Comparison of ENCODE assay signal across 8 cellular contexts in genomic region chr12:57280234-57281062, GRCh38. TPM values are rescaled to one million over a fixed set of nuclear protein-coding genes. Genes with fewer than 3 reads are reported as not detected.
A peak's percentile ranks its signal among the peaks of the same experiment; 100 is the strongest.
DNase-seq lines count a peak whose midpoint lies in the region; ATAC-seq and TF ChIP-seq lines count a peak whose summit lies in the region.

No MANE protein-coding gene starts in this region.

- H3K27ac Mint-ChIP-seq in activated naive CD4-positive, alpha-beta T cell treated with anti-CD3 and anti-CD28 coated beads, Interleukin-2, amount 50 U/mL, for 72 hours: peak overlapping the region; percentile 92 to 95

- ATAC-seq in GM18907 (IDR thresholded peaks at IDR 0.05; ENCODE audit: unreplicated experiment) (peak; percentile 93), HG03135 (IDR thresholded peaks at IDR 0.05; ENCODE audit: unreplicated experiment) (peak; percentile 85)
- peak; percentile 99 to 100 for ATAC-seq in activated naive CD4-positive, alpha-beta T cell treated with anti-CD3 and anti-CD28 coated beads, Interleukin-2, amount 50 U/mL, for 72 hours

- H3K4me3 ChIP-seq in kidney epithelial cell (ENCODE audit: low read depth, low read length): no peak overlapping the region

- peak; percentile 74 for DNase-seq in AG08396 (ENCODE audit: low spot score)
- peak; percentile 61 for DNase-seq in SIG-M5 treated with dmso at 0.1 percent for 504 hours (lab: John Stamatoyannopoulos, UW; ENCODE audit: unreplicated experiment)
- peak; percentile 70 to 84 for DNase-seq in activated naive CD4-positive, alpha-beta T cell treated with anti-CD3 and anti-CD28 coated beads, Interleukin-2, amount 50 U/mL, for 72 hours (ENCODE audit: low spot score in 2 of 2)
- DNase-seq in kidney epithelial cell (ENCODE audit: low read depth): peak; percentile 94
- peak; percentile 28 to 47 (median 37) for DNase-seq in stimulated activated CD4-positive, alpha-beta T cell treated with anti-CD3 and anti-CD28 coated beads, TNF-alpha, amount 100 ng/mL, for 1 hour (ENCODE audit: low read depth in 3 of 3, low spot score in 1 of 3)
- no peak for DNase-seq in DMS79 (lab: John Stamatoyannopoulos, UW)

- no peak for TF ChIP-seq CTCF in kidney epithelial cell (IDR thresholded peaks at IDR 0.05; ENCODE audit: insufficient read depth, low read length, poor library complexity, severe bottlenecking)

- H3K27me3 ChIP-seq in kidney epithelial cell (ENCODE audit: control insufficient read depth, insufficient read depth, low read length): no peaks in the 10 kb centered on the region

- H3K9me3 Mint-ChIP-seq in activated naive CD4-positive, alpha-beta T cell treated with anti-CD3 and anti-CD28 coated beads, Interleukin-2, amount 50 U/mL, for 72 hours: no peaks in the 10 kb centered on the region

- H3K36me3 Mint-ChIP-seq in activated naive CD4-positive, alpha-beta T cell treated with anti-CD3 and anti-CD28 coated beads, Interleukin-2, amount 50 U/mL, for 72 hours: peaks cover 0 to 19% of the 10 kb centered on the region in 2 donors

- H3K36me3 ChIP-seq in kidney epithelial cell (ENCODE audit: control insufficient read depth, insufficient read depth, low read length): no peaks in the 10 kb centered on the region

RNA-seq across cellular contexts. Expression of gene STAC3, which starts 29.5 kb away (rescaled TPM):
- 1 to 10 TPM; 2.8 to 5.4 TPM for total RNA-seq in activated naive CD4-positive, alpha-beta T cell treated with anti-CD3 and anti-CD28 coated beads, Interleukin-2, amount 50 U/mL, for 72 hours
- 0.71 TPM in 1 of 2 replicates, not detected in the other for total RNA-seq in kidney epithelial cell

RNA-seq across cellular contexts. Expression of gene SHMT2, which starts 50.9 kb away (rescaled TPM):
- 100 to 1,000 TPM; 360 to 376 TPM for total RNA-seq in activated naive CD4-positive, alpha-beta T cell treated with anti-CD3 and anti-CD28 coated beads, Interleukin-2, amount 50 U/mL, for 72 hours
- 490 and 536 TPM in 2 replicates for total RNA-seq in kidney epithelial cell
